In genomic region chr6:160972111-160972510, GRCh38 we compare ENCODE assay signal across 10 cellular contexts. TPM values are rescaled to one million over a fixed set of nuclear protein-coding genes. Genes with fewer than 3 reads are reported as not detected.
DNase-seq lines count a peak whose midpoint lies in the region; ATAC-seq, FAIRE-seq and TF ChIP-seq lines count a peak whose summit lies in the region.
"Had no signal": no experiment of that assay in that cellular context is flagged by ENCODE, and none has a peak within 500 bp of the region (broad histone marks: within the 10 kb centered on the region; RNA-seq: fewer than 3 reads in every experiment).

No MANE protein-coding gene starts in this region.

- no peak overlapping the region for H3K27ac Mint-ChIP-seq in activated T-cell treated with anti-CD3 and anti-CD28 coated beads, Interleukin-2, amount 50 U/mL, for 24 hours
- H3K27ac Mint-ChIP-seq: activated B cell treated with CpG ODN at 0.5 μM for 24 hours had no signal

- H3K4me3 Mint-ChIP-seq in activated T-cell treated with anti-CD3 and anti-CD28 coated beads, Interleukin-2, amount 50 U/mL, for 24 hours = no peak overlapping the region
- H3K4me3 Mint-ChIP-seq: activated B cell treated with CpG ODN at 0.5 μM for 24 hours had no signal

- peak; percentile 64 for ATAC-seq in HG02623 (IDR thresholded peaks at IDR 0.05; ENCODE audit: unreplicated experiment)
- no peak for ATAC-seq in GM19328 (IDR thresholded peaks at IDR 0.05; ENCODE audit: unreplicated experiment)
- no peak for ATAC-seq in HG03571 (IDR thresholded peaks at IDR 0.05; ENCODE audit: unreplicated experiment)

- no peaks in the 10 kb centered on the region for H3K9me3 Mint-ChIP-seq in activated T-cell treated with anti-CD3 and anti-CD28 coated beads, Interleukin-2, amount 50 U/mL, for 24 hours
- H3K9me3 Mint-ChIP-seq: activated B cell treated with CpG ODN at 0.5 μM for 24 hours had no signal

- no peak for TF ChIP-seq POLR2A in GM12891 (IDR thresholded peaks at IDR 0.05; ENCODE audit: low read depth, low read length)

- no peak for FAIRE-seq in GM12891 (lab: Jason Lieb, UNC)

- no peaks in the 10 kb centered on the region for H3K36me3 Mint-ChIP-seq in activated T-cell treated with anti-CD3 and anti-CD28 coated beads, Interleukin-2, amount 50 U/mL, for 24 hours (ENCODE audit: low read depth)

- DNase-seq in GM12891 (ENCODE audit: insufficient read length, low spot score) (peak; percentile 22), OCI-M1 (lab: John Stamatoyannopoulos, UW) (peak; percentile 27), iris pigment epithelial cell (ENCODE audit: low read depth) (peak; percentile 95)
- no peak for DNase-seq in activated T-cell treated with anti-CD3 and anti-CD28 coated beads, Interleukin-2, amount 50 U/mL, for 24 hours
- no peak for DNase-seq in activated effector memory CD4-positive, alpha-beta T cell treated with Interleukin-2 at 50 U/mL for 16 hours
- DNase-seq: activated B cell treated with CpG ODN at 0.5 μM for 24 hours, dorsolateral prefrontal cortex had no signal

- H3K4me1 Mint-ChIP-seq in activated T-cell treated with anti-CD3 and anti-CD28 coated beads, Interleukin-2, amount 50 U/mL, for 24 hours (ENCODE audit: low read depth) = no peaks in the 10 kb centered on the region
- H3K4me1 Mint-ChIP-seq: activated B cell treated with CpG ODN at 0.5 μM for 24 hours had no signal

- H3K27me3 Mint-ChIP-seq in activated T-cell treated with anti-CD3 and anti-CD28 coated beads, Interleukin-2, amount 50 U/mL, for 24 hours = peaks cover 26% of the 10 kb centered on the region

TF ChIP-seq in GM12891, 5 proteins besides CTCF, POLR2A, EP300 and RAD21:
- TF ChIP-seq POU2F2 (IDR thresholded peaks at IDR 0.05; ENCODE audit: low read depth, low read length) = no peak
- no peak for TF ChIP-seq PAX5 (IDR thresholded peaks at IDR 0.05; ENCODE audit: insufficient read depth, low read length, severe bottlenecking)
- TF ChIP-seq TAF1 (IDR thresholded peaks at IDR 0.05; ENCODE audit: low read depth, low read length) = no peak
- no peak for TF ChIP-seq SPI1 (IDR thresholded peaks at IDR 0.05; ENCODE audit: low read depth, low read length)
TF ChIP-seq in GM12891: peak in this region for 0.

RNA-seq across cellular contexts. Expression of gene MAP3K4, which starts 19.5 kb away (rescaled TPM):
- 10.2 TPM for polyA plus RNA-seq in GM12891 (2012; ENCODE audit: low read depth, missing spikeins)

Comparison
In these comparisons a context has a peak if more than half of its experiments do, and no peak if none do; other contexts are left out.
1. DNase-seq: peak in GM12891 (single experiment), OCI-M1 (single experiment) and iris pigment epithelial cell (single experiment); none in activated T-cell treated with anti-CD3 and anti-CD28 coated beads, Interleukin-2, amount 50 U/mL, for 24 hours (single experiment) and activated effector memory CD4-positive, alpha-beta T cell treated with Interleukin-2 at 50 U/mL for 16 hours (single experiment).